In the genomic region with DNA sequence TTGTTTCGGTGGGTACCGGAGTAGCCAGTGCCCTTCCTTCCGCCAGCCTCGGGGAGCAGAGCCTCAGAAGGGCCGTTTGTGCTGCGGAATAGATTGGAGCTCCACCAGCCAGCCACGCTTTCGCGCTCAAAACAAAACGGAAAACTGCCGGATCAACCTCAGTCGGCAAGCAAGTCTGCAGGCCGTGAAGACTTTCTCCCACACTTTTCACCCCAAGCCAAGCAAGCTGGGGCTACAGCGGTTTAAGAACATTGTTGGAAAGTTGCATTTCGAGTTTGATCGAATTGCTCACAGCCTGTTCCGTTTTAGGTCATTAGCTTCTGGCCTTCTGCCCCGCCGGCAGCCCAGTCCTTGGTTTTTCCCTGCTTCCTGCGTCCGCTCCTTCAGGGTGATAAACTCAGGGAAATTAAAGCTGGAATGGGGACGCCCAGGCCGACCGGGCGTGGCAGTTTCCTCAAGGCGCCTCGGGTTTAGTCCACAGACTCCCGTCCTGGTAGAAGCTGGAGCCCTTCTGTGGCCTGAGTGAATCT, we compare ENCODE assay signal across 1 cellular context.
A peak's percentile ranks its signal among the peaks of the same experiment; 100 is the strongest.
TF ChIP-seq lines count a peak whose summit lies in the region.

No MANE protein-coding gene starts in this region.

TF ChIP-seq in HepG2, 621 proteins besides CTCF, POLR2A, EP300 and RAD21:
- TF ChIP-seq RBAK (CRISPR knock-in tag; IDR thresholded peaks at IDR 0.05) (no peak), ZNF329 (CRISPR knock-in tag; IDR thresholded peaks at IDR 0.05; ENCODE audit: low read depth) (no peak), EZH2 (conservative IDR thresholded peaks at IDR 0.05; ENCODE audit: low read depth, low read length) (peak; percentile 90), HDAC2 (CRISPR knock-in tag; IDR thresholded peaks at IDR 0.05) (no peak), CBX2 (IDR thresholded peaks at IDR 0.05; ENCODE audit: low read depth, low read length) (peak; percentile 52; the same call in 1 of the 2 replicates), CBX2 (CRISPR knock-in tag; IDR thresholded peaks at IDR 0.05; ENCODE audit: low read depth) (0 out of 2 replicates have a peak, but pooled peaks have one; percentile 25), HNRNPL (IDR thresholded peaks at IDR 0.05; ENCODE audit: low read depth, low read length) (no peak), KDM5B (CRISPR knock-in tag; IDR thresholded peaks at IDR 0.05; ENCODE audit: borderline replicate concordance) (0 out of 2 replicates have a peak, but pooled peaks have one; percentile 6), ZNF3 (CRISPR knock-in tag; IDR thresholded peaks at IDR 0.05) (no peak), RFX5 (IDR thresholded peaks at IDR 0.05; ENCODE audit: low read depth, low read length) (no peak), KLF15 (CRISPR knock-in tag; IDR thresholded peaks at IDR 0.05; ENCODE audit: borderline replicate concordance) (no peak), HMG20B (CRISPR knock-in tag; conservative IDR thresholded peaks at IDR 0.05) (no peak), ARNT2 (CRISPR knock-in tag; IDR thresholded peaks at IDR 0.05; ENCODE audit: low read depth) (no peak), RNF2 (conservative IDR thresholded peaks at IDR 0.05; ENCODE audit: low read depth) (peak; percentile 66), RFXANK (CRISPR knock-in tag; IDR thresholded peaks at IDR 0.05) (no peak)
- TF ChIP-seq, protein P1, sequence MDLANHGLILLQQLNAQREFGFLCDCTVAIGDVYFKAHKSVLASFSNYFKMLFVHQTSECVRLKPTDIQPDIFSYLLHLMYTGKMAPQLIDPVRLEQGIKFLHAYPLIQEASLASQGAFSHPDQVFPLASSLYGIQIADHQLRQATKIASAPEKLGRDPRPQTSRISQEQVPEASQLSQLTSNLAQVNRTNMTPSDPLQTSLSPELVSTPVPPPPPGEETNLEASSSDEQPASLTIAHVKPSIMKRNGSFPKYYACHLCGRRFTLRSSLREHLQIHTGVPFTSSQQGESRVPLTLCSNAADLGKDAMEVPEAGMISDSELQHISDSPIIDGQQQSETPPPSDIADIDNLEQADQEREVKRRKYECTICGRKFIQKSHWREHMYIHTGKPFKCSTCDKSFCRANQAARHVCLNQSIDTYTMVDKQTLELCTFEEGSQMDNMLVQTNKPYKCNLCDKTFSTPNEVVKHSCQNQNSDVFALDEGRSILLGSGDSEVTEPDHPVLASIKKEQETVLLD (CRISPR knock-in tag; IDR thresholded peaks at IDR 0.05; ENCODE audit: low read depth): no peak
- TF ChIP-seq, protein P2, sequence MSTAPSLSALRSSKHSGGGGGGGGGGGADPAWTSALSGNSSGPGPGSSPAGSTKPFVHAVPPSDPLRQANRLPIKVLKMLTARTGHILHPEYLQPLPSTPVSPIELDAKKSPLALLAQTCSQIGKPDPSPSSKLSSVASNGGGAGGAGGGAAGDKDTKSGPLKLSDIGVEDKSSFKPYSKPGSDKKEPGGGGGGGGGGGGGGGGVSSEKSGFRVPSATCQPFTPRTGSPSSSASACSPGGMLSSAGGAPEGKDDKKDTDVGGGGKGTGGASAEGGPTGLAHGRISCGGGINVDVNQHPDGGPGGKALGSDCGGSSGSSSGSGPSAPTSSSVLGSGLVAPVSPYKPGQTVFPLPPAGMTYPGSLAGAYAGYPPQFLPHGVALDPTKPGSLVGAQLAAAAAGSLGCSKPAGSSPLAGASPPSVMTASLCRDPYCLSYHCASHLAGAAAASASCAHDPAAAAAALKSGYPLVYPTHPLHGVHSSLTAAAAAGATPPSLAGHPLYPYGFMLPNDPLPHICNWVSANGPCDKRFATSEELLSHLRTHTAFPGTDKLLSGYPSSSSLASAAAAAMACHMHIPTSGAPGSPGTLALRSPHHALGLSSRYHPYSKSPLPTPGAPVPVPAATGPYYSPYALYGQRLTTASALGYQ (CRISPR knock-in tag; IDR thresholded peaks at IDR 0.05): no peak
- TF ChIP-seq, protein P3, sequence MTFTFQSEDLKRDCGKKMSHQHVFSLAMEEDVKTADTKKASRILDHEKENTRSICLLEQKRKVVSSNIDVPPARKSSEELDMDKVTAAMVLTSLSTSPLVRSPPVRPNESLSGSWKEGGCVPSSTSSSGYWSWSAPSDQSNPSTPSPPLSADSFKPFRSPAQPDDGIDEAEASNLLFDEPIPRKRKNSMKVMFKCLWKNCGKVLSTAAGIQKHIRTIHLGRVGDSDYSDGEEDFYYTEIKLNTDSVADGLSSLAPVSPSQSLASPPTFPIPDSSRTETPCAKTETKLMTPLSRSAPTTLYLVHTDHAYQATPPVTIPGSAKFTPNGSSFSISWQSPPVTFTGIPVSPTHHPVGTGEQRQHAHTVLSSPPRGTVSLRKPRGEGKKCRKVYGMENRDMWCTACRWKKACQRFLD (CRISPR knock-in tag; IDR thresholded peaks at IDR 0.05; ENCODE audit: borderline replicate concordance): 0 out of 2 replicates have a peak, but pooled peaks have one; percentile 20
- TF ChIP-seq, protein P4, sequence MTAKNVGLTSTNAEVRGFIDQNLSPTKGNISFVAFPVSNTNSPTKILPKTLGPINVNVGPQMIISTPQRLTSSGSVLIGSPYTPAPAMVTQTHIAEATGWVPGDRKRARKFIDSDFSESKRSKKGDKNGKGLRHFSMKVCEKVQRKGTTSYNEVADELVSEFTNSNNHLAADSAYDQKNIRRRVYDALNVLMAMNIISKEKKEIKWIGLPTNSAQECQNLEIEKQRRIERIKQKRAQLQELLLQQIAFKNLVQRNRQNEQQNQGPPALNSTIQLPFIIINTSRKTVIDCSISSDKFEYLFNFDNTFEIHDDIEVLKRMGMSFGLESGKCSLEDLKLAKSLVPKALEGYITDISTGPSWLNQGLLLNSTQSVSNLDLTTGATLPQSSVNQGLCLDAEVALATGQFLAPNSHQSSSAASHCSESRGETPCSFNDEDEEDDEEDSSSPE (CRISPR knock-in tag; IDR thresholded peaks at IDR 0.05): no peak
- TF ChIP-seq, protein P5, sequence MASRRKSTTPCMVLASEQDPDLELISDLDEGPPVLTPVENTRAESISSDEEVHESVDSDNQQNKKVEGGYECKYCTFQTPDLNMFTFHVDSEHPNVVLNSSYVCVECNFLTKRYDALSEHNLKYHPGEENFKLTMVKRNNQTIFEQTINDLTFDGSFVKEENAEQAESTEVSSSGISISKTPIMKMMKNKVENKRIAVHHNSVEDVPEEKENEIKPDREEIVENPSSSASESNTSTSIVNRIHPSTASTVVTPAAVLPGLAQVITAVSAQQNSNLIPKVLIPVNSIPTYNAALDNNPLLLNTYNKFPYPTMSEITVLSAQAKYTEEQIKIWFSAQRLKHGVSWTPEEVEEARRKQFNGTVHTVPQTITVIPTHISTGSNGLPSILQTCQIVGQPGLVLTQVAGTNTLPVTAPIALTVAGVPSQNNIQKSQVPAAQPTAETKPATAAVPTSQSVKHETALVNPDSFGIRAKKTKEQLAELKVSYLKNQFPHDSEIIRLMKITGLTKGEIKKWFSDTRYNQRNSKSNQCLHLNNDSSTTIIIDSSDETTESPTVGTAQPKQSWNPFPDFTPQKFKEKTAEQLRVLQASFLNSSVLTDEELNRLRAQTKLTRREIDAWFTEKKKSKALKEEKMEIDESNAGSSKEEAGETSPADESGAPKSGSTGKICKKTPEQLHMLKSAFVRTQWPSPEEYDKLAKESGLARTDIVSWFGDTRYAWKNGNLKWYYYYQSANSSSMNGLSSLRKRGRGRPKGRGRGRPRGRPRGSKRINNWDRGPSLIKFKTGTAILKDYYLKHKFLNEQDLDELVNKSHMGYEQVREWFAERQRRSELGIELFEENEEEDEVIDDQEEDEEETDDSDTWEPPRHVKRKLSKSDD (CRISPR knock-in tag; IDR thresholded peaks at IDR 0.05; ENCODE audit: low read depth): no peak
TF ChIP-seq in HepG2: peak in this region for 5.
